1 cellular context compared by ENCODE assay signal in genomic region chr1:1248035-1248913, GRCh38. TPM values are rescaled to one million over a fixed set of nuclear protein-coding genes. Genes with fewer than 3 reads are reported as not detected.
"Had no signal": no experiment of that assay in that cellular context is flagged by ENCODE, and none has a peak within 500 bp of the region (broad histone marks: within the 10 kb centered on the region; RNA-seq: fewer than 3 reads in every experiment).

No MANE protein-coding gene starts in this region.

RNA-seq across cellular contexts. Expression of gene SCNN1D, which starts 32.0 kb away (rescaled TPM):
- polyA plus RNA-seq: IgD-negative memory B cell had no signal
